ENCODE assay signal across 12 cellular contexts in genomic region chr11:405323-405975, GRCh38. TPM values are rescaled to one million over a fixed set of nuclear protein-coding genes. Genes with fewer than 3 reads are reported as not detected.
DNase-seq lines count a peak whose midpoint lies in the region; TF ChIP-seq lines count a peak whose summit lies in the region.
"Had no signal": no experiment of that assay in that cellular context is flagged by ENCODE, and none has a peak within 500 bp of the region (broad histone marks: within the 10 kb centered on the region; RNA-seq: fewer than 3 reads in every experiment).

No MANE protein-coding gene starts in this region.

- H3K27ac Mint-ChIP-seq in Calu3 (ENCODE audit: unreplicated experiment) (peak overlapping the region; percentile 67), nephron progenitor cell (peak overlapping the region; percentile 32)

- in situ Hi-C loops in HAP-1 (cut with MboI; ENCODE audit: low sequenced_read_pairs): no loop called here

- no TSS peak for BruUV-seq in Calu3 (replicated peaks; lab: Mats Ljungman, UMichigan)

- H3K9me3 Mint-ChIP-seq in Calu3 (ENCODE audit: low read depth, unreplicated experiment) (no peaks in the 10 kb centered on the region), nephron progenitor cell (no peaks in the 10 kb centered on the region)

- H3K4me3 ChIP-seq in HAP-1: no peak overlapping the region

- H3K27me3 Mint-ChIP-seq in Calu3 (ENCODE audit: unreplicated experiment) (no peaks in the 10 kb centered on the region), nephron progenitor cell (ENCODE audit: low read depth, poor library complexity) (peaks cover 6% of the 10 kb centered on the region)

- TF ChIP-seq CTCF in Calu3 (IDR thresholded peaks at IDR 0.05; ENCODE audit: unreplicated experiment) (no peak), nephron progenitor cell (IDR thresholded peaks at IDR 0.05) (no peak)

- H3K27me3 ChIP-seq in HAP-1 (ENCODE audit: low read depth): no peaks in the 10 kb centered on the region

- H3K36me3 Mint-ChIP-seq in Calu3 (ENCODE audit: insufficient read depth, unreplicated experiment) (peaks cover 62% of the 10 kb centered on the region), nephron progenitor cell (ENCODE audit: low read depth) (no peaks in the 10 kb centered on the region)

- DNase-seq in Calu3 (no peak), RKO (ENCODE audit: low spot score) (peak; percentile 64), fibroblast of gingiva (ENCODE audit: low read depth) (peak; percentile 27), nephron progenitor cell (no peak), HAP-1 (ENCODE audit: low spot score in 2 of 2) (no peak), NOMO-1 treated with DMSO at 0.1 percent for 48 hours (lab: John Stamatoyannopoulos, UW; ENCODE audit: unreplicated experiment) (no peak), retina (no peak), NCI-H1417 (lab: John Stamatoyannopoulos, UW) (no peak)
- DNase-seq: activated gamma-delta T cell treated with Interleukin-2 at 50 U/mL for 16 hours, GDM1 had no signal

- no peaks in the 10 kb centered on the region; the same call in 1 of the 2 replicates for H3K4me1 ChIP-seq in HAP-1

- no peak overlapping the region for H3K4me3 Mint-ChIP-seq in Calu3 (ENCODE audit: low read depth, unreplicated experiment)
- H3K4me3 Mint-ChIP-seq in nephron progenitor cell: peak overlapping the region; percentile 65

- H3K4me1 Mint-ChIP-seq in Calu3 (ENCODE audit: low read depth, unreplicated experiment) (no peaks in the 10 kb centered on the region), nephron progenitor cell (peaks cover 7% of the 10 kb centered on the region)

- CTCF ChIA-PET in Calu3 (lab: Charles Lee): no interaction called here

- no peaks in the 10 kb centered on the region for H3K9me3 ChIP-seq in HAP-1

- intact Hi-C loops in Calu3 (cut with micrococcal nuclease; ENCODE audit: unreplicated experiment): no loop called here

- no peaks in the 10 kb centered on the region for H3K36me3 ChIP-seq in HAP-1 (replicated peaks)

RNA-seq across cellular contexts. Expression of gene SIGIRR, which starts 9.3 kb away (rescaled TPM):
- 76.3 and 83.6 TPM in 2 replicates for total RNA-seq in Calu3 (2022)

RNA-seq across cellular contexts. Expression of gene PKP3, which starts 11.4 kb away (rescaled TPM):
- 128 and 154 TPM in 2 replicates for total RNA-seq in Calu3 (2022)
- total RNA-seq: frontal cortex, SK-MEL-5 had no signal

RNA-seq across cellular contexts. Expression of gene B4GALNT4, which starts 36.1 kb away (rescaled TPM):
- total RNA-seq in Calu3 (2022): 1.9 and 4.6 TPM in 2 replicates

RNA-seq across cellular contexts. Expression of gene ANO9, which starts 36.4 kb away (rescaled TPM):
- total RNA-seq in Calu3 (2022): 27.2 and 32.2 TPM in 2 replicates
- total RNA-seq: frontal cortex, SK-MEL-5 had no signal

RNA-seq across cellular contexts. Expression of gene PTDSS2, which starts 44.6 kb away (rescaled TPM):
- 25.1 and 30.4 TPM in 2 replicates for total RNA-seq in Calu3 (2022)

Comparison
In these comparisons a context has a peak if more than half of its experiments do, and no peak if none do; other contexts are left out.
1. DNase-seq: peak in RKO (single experiment) and fibroblast of gingiva (single experiment); none in Calu3 (single experiment), nephron progenitor cell (single experiment), HAP-1 (0 of 2), NOMO-1 treated with DMSO at 0.1 percent for 48 hours (single experiment), retina (single experiment) and NCI-H1417 (0 of 3).